ENCODE assay signal across 8 cellular contexts in genomic region chr19:38049105-38049649, GRCh38.
A peak's percentile ranks its signal among the peaks of the same experiment; 100 is the strongest.
DNase-seq lines count a peak whose midpoint lies in the region; ATAC-seq and TF ChIP-seq lines count a peak whose summit lies in the region.

No MANE protein-coding gene starts in this region.

- DNase-seq in T-helper 2 cell (peak in 4 of 5 experiments; percentile 12 to 89 (median 46)), chondrocyte (ENCODE audit: low spot score) (no peak), NCI-H1930 (lab: John Stamatoyannopoulos, UW) (no peak), H4 (ENCODE audit: low spot score) (no peak), GM23338 (ENCODE audit: low spot score) (no peak)
- DNase-seq in stimulated activated CD8-positive, alpha-beta memory T cell treated with anti-CD3 and anti-CD28 coated beads, Interleukin-7, amount 100 ng/mL, for 4 hours (ENCODE audit: low read depth in 2 of 2): peak; percentile 33 to 40

- peak; percentile 55 for TF ChIP-seq POLR2A in GM19193 (IDR thresholded peaks at IDR 0.05; ENCODE audit: extremely low read depth, insufficient read depth, insufficient read length)

- H3K27me3 ChIP-seq in GM23338 (ENCODE audit: insufficient read depth): no peaks in the 10 kb centered on the region

- H3K27me3 Mint-ChIP-seq in chondrocyte (ENCODE audit: low read depth): no peaks in the 10 kb centered on the region
- peaks cover 18% of the 10 kb centered on the region for H3K27me3 Mint-ChIP-seq in GM23338 (ENCODE audit: insufficient read depth, low read depth, poor library complexity)

- peak; percentile 42 for ATAC-seq in HG03097 (IDR thresholded peaks at IDR 0.05; ENCODE audit: low FRiP score, unreplicated experiment)
- ATAC-seq in GM23338: no peak

- no peaks in the 10 kb centered on the region for H3K36me3 ChIP-seq in GM23338 (ENCODE audit: insufficient read depth)

- peaks cover 16% of the 10 kb centered on the region for H3K4me1 ChIP-seq in GM23338 (ENCODE audit: insufficient read depth)

- no peaks in the 10 kb centered on the region for H3F3A ChIP-seq in GM23338 (replicated peaks; ENCODE audit: low read depth)

- peak overlapping the region; percentile 57 for H3K27ac Mint-ChIP-seq in chondrocyte (ENCODE audit: unreplicated experiment)
- no peak overlapping the region for H3K27ac Mint-ChIP-seq in GM23338

- no peak overlapping the region for H3K4me2 ChIP-seq in GM23338

- H3K4me3 ChIP-seq in GM23338: no peak overlapping the region

- no peaks in the 10 kb centered on the region for H3K9me3 Mint-ChIP-seq in chondrocyte (ENCODE audit: low read depth)
- peaks cover 5% of the 10 kb centered on the region; the same call in 2 of the 3 replicates for H3K9me3 Mint-ChIP-seq in GM23338

- H4K20me1 ChIP-seq in GM23338 (replicated peaks; ENCODE audit: insufficient read depth): peaks cover 7% of the 10 kb centered on the region; the same call in 1 of the 2 replicates

- H3K79me2 ChIP-seq in GM23338 (replicated peaks; ENCODE audit: insufficient read depth): peaks cover 11% of the 10 kb centered on the region

- no peak overlapping the region for H3K27ac ChIP-seq in GM23338 (ENCODE audit: low read depth)

- H3K4me3 Mint-ChIP-seq in chondrocyte (ENCODE audit: unreplicated experiment) (peak overlapping the region; percentile 16), GM23338 (no peak overlapping the region)

- H3K4me1 Mint-ChIP-seq in chondrocyte (ENCODE audit: low read depth): peaks cover 4% of the 10 kb centered on the region
- peaks cover 45% of the 10 kb centered on the region for H3K4me1 Mint-ChIP-seq in GM23338

- no peak for TF ChIP-seq CTCF in chondrocyte (IDR thresholded peaks at IDR 0.05)
- no peak for TF ChIP-seq CTCF in GM23338 (conservative IDR thresholded peaks at IDR 0.05; ENCODE audit: low read depth in 2 of 2)

- no peaks in the 10 kb centered on the region for H3K9me2 ChIP-seq in GM23338 (ENCODE audit: insufficient read depth)

- no peaks in the 10 kb centered on the region for H3K36me3 Mint-ChIP-seq in chondrocyte (ENCODE audit: low read depth)
- H3K36me3 Mint-ChIP-seq in GM23338 (ENCODE audit: low read depth): peaks cover 10% of the 10 kb centered on the region

- H2AFZ ChIP-seq in GM23338: no peak overlapping the region

TF ChIP-seq in GM23338, 12 proteins besides CTCF, POLR2A, EP300 and RAD21:
- TF ChIP-seq CREB1 (CRISPR knock-in tag; IDR thresholded peaks at IDR 0.05; ENCODE audit: low read depth): no peak
- TF ChIP-seq POLR2AphosphoS5 (IDR thresholded peaks at IDR 0.05; ENCODE audit: low read depth): no peak

Comparison
In these comparisons a context has a peak if more than half of its experiments do, and no peak if none do; other contexts are left out.
1. DNase-seq: peak in T-helper 2 cell (4 of 5) and stimulated activated CD8-positive, alpha-beta memory T cell treated with anti-CD3 and anti-CD28 coated beads, Interleukin-7, amount 100 ng/mL, for 4 hours (2 of 2); none in chondrocyte (single experiment), NCI-H1930 (0 of 2), H4 (single experiment) and GM23338 (single experiment).